Comparison of ENCODE assay signal across 22 cellular contexts in the genomic region with DNA sequence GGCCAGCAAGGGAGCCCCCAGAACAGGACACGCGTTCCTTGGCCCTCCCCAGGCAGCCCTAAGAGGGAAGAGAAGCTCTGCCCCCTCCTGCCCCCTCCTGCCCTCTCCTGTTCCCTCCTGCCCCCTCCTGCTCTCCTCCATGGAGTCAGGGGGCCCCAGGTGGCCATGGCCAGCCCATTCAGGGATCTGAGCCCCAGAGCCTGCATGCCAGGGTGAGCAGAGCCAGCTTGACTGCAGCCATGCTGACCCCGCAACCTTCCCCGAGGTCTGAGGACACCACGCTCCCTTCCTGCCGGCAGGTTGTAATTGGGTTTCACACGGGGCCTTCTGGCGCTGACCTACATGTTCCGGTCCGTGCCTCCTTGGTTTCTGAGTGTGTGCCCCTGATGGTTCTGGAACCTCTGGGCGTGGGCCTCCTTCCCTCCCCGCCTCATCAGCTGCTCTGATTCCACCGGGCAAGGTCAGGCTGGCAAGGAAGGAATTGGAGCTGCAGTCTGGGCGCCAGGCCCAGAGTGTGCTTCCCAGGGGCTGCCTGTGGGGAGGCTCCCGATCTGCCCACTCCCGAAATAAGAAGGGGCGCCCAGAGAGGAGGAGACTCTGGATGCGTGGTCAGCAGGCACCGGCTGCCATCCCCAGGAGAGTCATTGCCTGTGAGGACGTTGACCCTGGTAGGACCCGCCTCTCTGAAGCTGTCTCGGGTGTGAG. TPM values are rescaled to one million over a fixed set of nuclear protein-coding genes. Genes with fewer than 3 reads are reported as not detected.
A peak's percentile ranks its signal among the peaks of the same experiment; 100 is the strongest.
DNase-seq lines count a peak whose midpoint lies in the region; ATAC-seq, FAIRE-seq and TF ChIP-seq lines count a peak whose summit lies in the region.
"Had no signal": no experiment of that assay in that cellular context is flagged by ENCODE, and none has a peak within 500 bp of the region (broad histone marks: within the 10 kb centered on the region; RNA-seq: fewer than 3 reads in every experiment).

No MANE protein-coding gene starts in this region.

- H3K27ac ChIP-seq in HepG2 (ENCODE audit: extremely low read length, insufficient read depth, low read length) (no peak overlapping the region), right lobe of liver (no peak overlapping the region), WERI-Rb-1 (peak overlapping the region; percentile 3; the same call in 1 of the 2 replicates), neuronal stem cell (replicated peaks; ENCODE audit: low read length) (no peak overlapping the region), endodermal cell (ENCODE audit: low read depth, low read length) (no peak overlapping the region)
- H3K27ac ChIP-seq: SK-N-MC had no signal

- no peak overlapping the region for H3K4ac ChIP-seq in neuronal stem cell (ENCODE audit: low read length)

- TF ChIP-seq EP300 in HepG2 (IDR thresholded peaks at IDR 0.05; ENCODE audit: low read depth in 2 of 2, low read length in 2 of 2): no peak
- no peak for TF ChIP-seq EP300 in HepG2 (CRISPR knock-in tag; IDR thresholded peaks at IDR 0.05; ENCODE audit: borderline replicate concordance)

- peak overlapping the region; percentile 27 for H2BK5ac ChIP-seq in neuronal stem cell (ENCODE audit: low read length)

- no TSS peak for BruUV-seq in HepG2 (replicated peaks; lab: Mats Ljungman, UMichigan)

- H3K36me3 Mint-ChIP-seq in endodermal cell (ENCODE audit: low read depth): no peaks in the 10 kb centered on the region
- H3K36me3 Mint-ChIP-seq in activated CD4-positive, alpha-beta T cell treated with anti-CD3 and anti-CD28 coated beads, Interleukin-2, amount 10 ng/mL, durations not matched to agents 7 days and 5 days (ENCODE audit: low read depth): no peaks in the 10 kb centered on the region
- H3K36me3 Mint-ChIP-seq: CD14-positive monocyte had no signal

- TF ChIP-seq CTCF in HepG2 (CRISPR knock-in tag; IDR thresholded peaks at IDR 0.05) (no peak), right lobe of liver (IDR thresholded peaks at IDR 0.05) (no peak), WERI-Rb-1 (IDR thresholded peaks at IDR 0.05; ENCODE audit: low read depth, low read length) (no peak), endodermal cell (conservative IDR thresholded peaks at IDR 0.05) (no peak)

- H3K4me2 ChIP-seq in HepG2 (ENCODE audit: low read depth, low read length) (0 out of 2 replicates have a peak overlapping the region, but pooled peaks have one; percentile 85), neuronal stem cell (ENCODE audit: insufficient read depth, low read length, poor library complexity, severe bottlenecking) (no peak overlapping the region)

- intact Hi-C loops in HepG2 (cut with micrococcal nuclease; ENCODE audit: unreplicated experiment): no loop called here
- intact Hi-C loops in right lobe of liver (cut with DNase I): no loop called here

- H3K9ac ChIP-seq in HepG2 (ENCODE audit: insufficient read depth, low read depth, low read length) (no peak overlapping the region), neuronal stem cell (ENCODE audit: low read depth, low read length, poor library complexity) (no peak overlapping the region), endodermal cell (ENCODE audit: extremely low read depth, low read length, poor library complexity, severe bottlenecking) (no peak overlapping the region)

- peaks cover 5% of the 10 kb centered on the region for H3K4me1 Mint-ChIP-seq in endodermal cell
- peaks cover 10% of the 10 kb centered on the region for H3K4me1 Mint-ChIP-seq in activated CD4-positive, alpha-beta T cell treated with anti-CD3 and anti-CD28 coated beads, Interleukin-2, amount 10 ng/mL, durations not matched to agents 7 days and 5 days
- H3K4me1 Mint-ChIP-seq: CD14-positive monocyte had no signal

- in situ Hi-C loops in HepG2 (cut with HindIII; ENCODE audit: extremely low pct_ligation_motif_present, low pct_unique_long_range_greater_than_20kb): no loop called here

- H4K91ac ChIP-seq in neuronal stem cell (ENCODE audit: low read depth, low read length, poor library complexity): no peak overlapping the region

- no peak for ATAC-seq in HepG2
- ATAC-seq in right lobe of liver: no peak
- ATAC-seq: Right ventricle myocardium inferior had no signal

- no peak overlapping the region for H4K8ac ChIP-seq in neuronal stem cell (ENCODE audit: low read depth, low read length)

- peak overlapping the region; percentile 35 for H3K23ac ChIP-seq in neuronal stem cell (ENCODE audit: low read depth, low read length, poor library complexity)

- TF ChIP-seq POLR2A in HepG2 (IDR thresholded peaks at IDR 0.05; ENCODE audit: insufficient read depth in 1 of 2, low read depth in 2 of 2, low read length in 2 of 2) (no peak), right lobe of liver (IDR thresholded peaks at IDR 0.05) (no peak)

- H3K36me3 ChIP-seq in HepG2 (replicated peaks in 1 of 2; ENCODE audit: control insufficient read depth in 1 of 2, insufficient read depth in 2 of 2, low read length in 2 of 2) (no peaks in the 10 kb centered on the region), right lobe of liver (no peaks in the 10 kb centered on the region), WERI-Rb-1 (no peaks in the 10 kb centered on the region), neuronal stem cell (replicated peaks in 1 of 2; ENCODE audit: control insufficient read depth in 2 of 2, insufficient read depth in 2 of 2, low read length in 2 of 2) (no peaks in the 10 kb centered on the region), endodermal cell (ENCODE audit: control insufficient read depth, insufficient read depth, low read length) (no peaks in the 10 kb centered on the region)

- H2AK5ac ChIP-seq in neuronal stem cell (ENCODE audit: low read depth, low read length): peak overlapping the region; percentile 92

- H3K79me1 ChIP-seq in neuronal stem cell (ENCODE audit: low read depth, low read length): no peaks in the 10 kb centered on the region

- peaks cover 36% of the 10 kb centered on the region for H3K4me1 ChIP-seq in HepG2 (ENCODE audit: insufficient read depth, low read length)
- no peaks in the 10 kb centered on the region for H3K4me1 ChIP-seq in right lobe of liver
- peaks cover 12 to 21% of the 10 kb centered on the region in 2 donors for H3K4me1 ChIP-seq in neuronal stem cell (ENCODE audit: control insufficient read depth in 2 of 2, insufficient read depth in 1 of 2, low read depth in 1 of 2, low read length in 2 of 2)
- no peaks in the 10 kb centered on the region for H3K4me1 ChIP-seq in endodermal cell (ENCODE audit: control insufficient read depth, insufficient read depth, low read length)

- no peak overlapping the region; a peak in 1 of 6 replicates for H3K4me3 ChIP-seq in HepG2 (replicated peaks in 1 of 3; ENCODE audit: insufficient read depth in 1 of 3, low read depth in 2 of 3, low read length in 3 of 3)
- H3K4me3 ChIP-seq in right lobe of liver: no peak overlapping the region
- no peak overlapping the region for H3K4me3 ChIP-seq in WERI-Rb-1 (ENCODE audit: low read depth, low read length)
- no peak overlapping the region for H3K4me3 ChIP-seq in neuronal stem cell (ENCODE audit: low read length in 2 of 2)
- H3K4me3 ChIP-seq in endodermal cell (ENCODE audit: low read length): no peak overlapping the region
- H3K4me3 ChIP-seq: SK-N-MC had no signal

- no peaks in the 10 kb centered on the region for H3K9me3 Mint-ChIP-seq in endodermal cell
- H3K9me3 Mint-ChIP-seq in activated CD4-positive, alpha-beta T cell treated with anti-CD3 and anti-CD28 coated beads, Interleukin-2, amount 10 ng/mL, durations not matched to agents 7 days and 5 days: no peaks in the 10 kb centered on the region

- H2BK120ac ChIP-seq in neuronal stem cell (ENCODE audit: low read depth, low read length): peak overlapping the region; percentile 92

- no peak for DNase-seq in HepG2 (ENCODE audit: low spot score)
- DNase-seq in right lobe of liver: no peak
- DNase-seq in WERI-Rb-1: no peak
- no peak for DNase-seq in neuronal stem cell (ENCODE audit: low spot score)
- DNase-seq in urothelium cell line (ENCODE audit: low spot score): no peak
- DNase-seq in endodermal cell: no peak
- no peak for DNase-seq in pons (ENCODE audit: low spot score)
- DNase-seq in activated CD4-positive, alpha-beta T cell treated with anti-CD3 and anti-CD28 coated beads, Interleukin-2, amount 10 ng/mL, durations not matched to agents 7 days and 5 days: no peak
- DNase-seq: DMS153, EL, HCEC 1CT, NCI-H1092, NCI-H146, NCI-H2081, NCI-H510A treated with DMSO at 0.1 percent for 48 hours, NCI-H82 had no signal

- H3K4me3 Mint-ChIP-seq in endodermal cell: no peak overlapping the region
- no peak overlapping the region for H3K4me3 Mint-ChIP-seq in activated CD4-positive, alpha-beta T cell treated with anti-CD3 and anti-CD28 coated beads, Interleukin-2, amount 10 ng/mL, durations not matched to agents 7 days and 5 days
- H3K4me3 Mint-ChIP-seq: CD14-positive monocyte had no signal

- POLR2A ChIA-PET in HepG2 (lab: Yijun Ruan, JAX): interaction anchor here (4.0 kb wide), 1 partner anchor 45 kb away, joined by 35 read pairs; no protein-coding TSS in a partner anchor
- POLR2A ChIA-PET in activated CD4-positive, alpha-beta T cell treated with anti-CD3 and anti-CD28 coated beads, Interleukin-2, amount 10 ng/mL, durations not matched to agents 7 days and 5 days (lab: Charles Lee): no interaction called here

- peak overlapping the region; percentile 63 for H2BK12ac ChIP-seq in neuronal stem cell (ENCODE audit: low read length)

- H3K9me3 ChIP-seq in HepG2 (ENCODE audit: low read length) (no peaks in the 10 kb centered on the region), right lobe of liver (no peaks in the 10 kb centered on the region), WERI-Rb-1 (ENCODE audit: severe bottlenecking) (no peaks in the 10 kb centered on the region), neuronal stem cell (replicated peaks in 1 of 2; ENCODE audit: control insufficient read depth in 2 of 2, insufficient read depth in 1 of 2, low read depth in 1 of 2, low read length in 2 of 2) (no peaks in the 10 kb centered on the region), endodermal cell (ENCODE audit: control insufficient read depth, low read length) (no peaks in the 10 kb centered on the region)

- FAIRE-seq in HepG2 (lab: Jason Lieb, UNC) (no peak), urothelium cell line (lab: Jason Lieb, UNC) (peak; percentile 9)
- FAIRE-seq: A204.1, GM19239 had no signal

- no peak for TF ChIP-seq RAD21 in HepG2 (CRISPR knock-in tag; IDR thresholded peaks at IDR 0.05)

- peaks cover 18 to 65% of the 10 kb centered on the region in 2 experiments; a peak in 4 of 5 replicates for H3K27me3 ChIP-seq in HepG2 (ENCODE audit: control insufficient read depth in 1 of 2, insufficient read depth in 2 of 2, low read length in 2 of 2)
- no peaks in the 10 kb centered on the region for H3K27me3 ChIP-seq in right lobe of liver
- no peaks in the 10 kb centered on the region for H3K27me3 ChIP-seq in WERI-Rb-1 (ENCODE audit: insufficient read depth, low read depth, severe bottlenecking)
- H3K27me3 ChIP-seq in neuronal stem cell (ENCODE audit: control insufficient read depth in 3 of 3, insufficient read depth in 3 of 3, low read depth in 1 of 3, low read length in 3 of 3): peaks cover 0 to 7% (median 0%) of the 10 kb centered on the region in 3 experiments
- H3K27me3 ChIP-seq in endodermal cell (ENCODE audit: control insufficient read depth, insufficient read depth, low read length, poor library complexity, severe bottlenecking): peaks cover 13% of the 10 kb centered on the region

- H3K14ac ChIP-seq in neuronal stem cell (ENCODE audit: low read length): peak overlapping the region; percentile 25

- 39% methylated on average over 16 of the region's 22 CpGs for WGBS in HepG2 (ENCODE audit: low lambda C conversion rate)
- 19% methylated on average over 3 of the region's 22 CpGs for WGBS in right lobe of liver (ENCODE audit: insufficient coverage, low coverage, low lambda C conversion rate, missing lambda C conversion rate)
- no CpG with 5 or more reads among the region's 22 CpGs for WGBS in neuronal stem cell (ENCODE audit: extremely low coverage in 2 of 2, insufficient read length in 2 of 2, insufficient replicate concordance in 1 of 2), 2 donors
- 91 to 97% methylated on average over 14 to 22 of the region's 22 CpGs for WGBS in endodermal cell (ENCODE audit: insufficient coverage in 1 of 2, insufficient read length in 1 of 2), 2 experiments

- no peaks in the 10 kb centered on the region for H3K79me2 ChIP-seq in HepG2 (ENCODE audit: insufficient read depth, low read length)

- H2BK15ac ChIP-seq in neuronal stem cell (ENCODE audit: low read length): peak overlapping the region; percentile 90

- H4K20me1 ChIP-seq in HepG2 (ENCODE audit: insufficient read depth, low read length): no peaks in the 10 kb centered on the region

- H2AFZ ChIP-seq in HepG2 (ENCODE audit: low read length): no peak overlapping the region
- no peak overlapping the region for H2AFZ ChIP-seq in neuronal stem cell (ENCODE audit: low read length)

- CTCF ChIA-PET in HepG2 (lab: Yijun Ruan, JAX; ENCODE audit: low intra/inter-chr PET ratio, low total read pairs): no interaction called here
- CTCF ChIA-PET in activated CD4-positive, alpha-beta T cell treated with anti-CD3 and anti-CD28 coated beads, Interleukin-2, amount 10 ng/mL, durations not matched to agents 7 days and 5 days (lab: Charles Lee): no interaction called here

- H3K18ac ChIP-seq in neuronal stem cell (ENCODE audit: low read length): peak overlapping the region; percentile 88

- peaks cover 15% of the 10 kb centered on the region for H3K27me3 Mint-ChIP-seq in endodermal cell (ENCODE audit: insufficient read depth)
- H3K27me3 Mint-ChIP-seq in activated CD4-positive, alpha-beta T cell treated with anti-CD3 and anti-CD28 coated beads, Interleukin-2, amount 10 ng/mL, durations not matched to agents 7 days and 5 days: peaks cover 15% of the 10 kb centered on the region

- H3K27ac Mint-ChIP-seq in endodermal cell: no peak overlapping the region
- no peak overlapping the region for H3K27ac Mint-ChIP-seq in activated CD4-positive, alpha-beta T cell treated with anti-CD3 and anti-CD28 coated beads, Interleukin-2, amount 10 ng/mL, durations not matched to agents 7 days and 5 days
- H3K27ac Mint-ChIP-seq: CD14-positive monocyte had no signal

RNA-seq across cellular contexts. Expression of a gene that starts 23.7 kb away (rescaled TPM):
- total RNA-seq in HepG2 (2016; rRNA removed; fragmentation: Illumina TruSeq; extraction: Trizol) (not detected in 2 replicates), right lobe of liver (under 1 TPM in 1 of 6 experiments, not detected in 5; 0.06 TPM), endodermal cell (1 to 10 TPM in 1 of 2 donors, under 1 TPM in 1; 0.24 to 2.3 TPM)
- total RNA-seq in HepG2 (2016; cell fraction: cytosol; rRNA removed; fragmentation: Illumina TruSeq; extraction: Trizol; ENCODE audit: low read depth): not detected in 2 replicates
- total RNA-seq in HepG2 (2016; cell fraction: insoluble cytoplasmic fraction; rRNA removed; fragmentation: Illumina TruSeq; extraction: Trizol): not detected in 2 replicates
- not detected in 2 replicates for total RNA-seq in HepG2 (2016; cell fraction: membrane; rRNA removed; fragmentation: Illumina TruSeq; extraction: Trizol)
- total RNA-seq in HepG2 (2016; cell fraction: nucleus; rRNA removed; fragmentation: Illumina TruSeq; extraction: Trizol): not detected in 2 replicates
- polyA plus RNA-seq in HepG2 (2011; rRNA removed): 0.01 TPM in 1 of 2 replicates, not detected in the other
- polyA plus RNA-seq in HepG2 (2011; cell fraction: cytosol; rRNA removed): not detected in 2 replicates
- not detected in 2 replicates for polyA plus RNA-seq in HepG2 (2011; cell fraction: nucleus; rRNA removed)
- not detected in 2 replicates for polyA plus RNA-seq in HepG2 (2012)
- not detected in 2 replicates for polyA plus RNA-seq in HepG2 (2016; cell fraction: cytosol; fragmentation: Illumina TruSeq; extraction: Trizol; ENCODE audit: low read depth)
- not detected in 2 replicates for polyA plus RNA-seq in HepG2 (2016; cell fraction: insoluble cytoplasmic fraction; fragmentation: Illumina TruSeq; extraction: Trizol; ENCODE audit: low read depth)
- polyA plus RNA-seq in HepG2 (2016; cell fraction: membrane; fragmentation: Illumina TruSeq; extraction: Trizol; ENCODE audit: low read depth): not detected in 2 replicates
- polyA plus RNA-seq in HepG2 (2016; cell fraction: nucleus; fragmentation: Illumina TruSeq; extraction: Trizol; ENCODE audit: insufficient read depth, low read depth): not detected in 2 replicates
- polyA minus RNA-seq in HepG2 (2011; rRNA and poly(A)+ RNA removed; ENCODE audit: low replicate concordance): 17.0 TPM in 1 of 2 replicates, not detected in the other
- 0.10 TPM in 1 of 2 replicates, not detected in the other for polyA minus RNA-seq in HepG2 (2011; cell fraction: cytosol; rRNA and poly(A)+ RNA removed)
- 0.25 TPM in 1 of 2 replicates, not detected in the other for polyA minus RNA-seq in HepG2 (2011; cell fraction: nucleus; rRNA and poly(A)+ RNA removed)
- 0.43 TPM for polyA plus RNA-seq in neuronal stem cell (2013, experiment 1 of 2)
- 0.35 TPM for polyA plus RNA-seq in neuronal stem cell (2013, experiment 2 of 2)
- polyA plus RNA-seq in endodermal cell (2013, experiment 1 of 2): 2.3 TPM
- polyA plus RNA-seq in endodermal cell (2013, experiment 2 of 2): 1.2 TPM
- 10 to 100 TPM; 85.8 to 86.1 TPM for total RNA-seq in activated CD4-positive, alpha-beta T cell treated with anti-CD3 and anti-CD28 coated beads, Interleukin-2, amount 10 ng/mL, durations not matched to agents 7 days and 5 days
- total RNA-seq: MCF 10A, Right ventricle myocardium inferior had no signal
- polyA plus RNA-seq: CD14-positive monocyte had no signal

RNA-seq across cellular contexts. Expression of a gene that starts 44.5 kb away (rescaled TPM):
- 25.3 TPM in 2 replicates for total RNA-seq in HepG2 (2016; rRNA removed; fragmentation: Illumina TruSeq; extraction: Trizol)
- total RNA-seq in HepG2 (2016; cell fraction: cytosol; rRNA removed; fragmentation: Illumina TruSeq; extraction: Trizol; ENCODE audit: low read depth): 9.3 TPM in 2 replicates
- total RNA-seq in HepG2 (2016; cell fraction: insoluble cytoplasmic fraction; rRNA removed; fragmentation: Illumina TruSeq; extraction: Trizol): 19.0 and 24.1 TPM in 2 replicates
- 10.7 and 12.5 TPM in 2 replicates for total RNA-seq in HepG2 (2016; cell fraction: membrane; rRNA removed; fragmentation: Illumina TruSeq; extraction: Trizol)
- total RNA-seq in HepG2 (2016; cell fraction: nucleus; rRNA removed; fragmentation: Illumina TruSeq; extraction: Trizol): 47.4 and 53.3 TPM in 2 replicates
- 6.6 and 7.2 TPM in 2 replicates for polyA plus RNA-seq in HepG2 (2011; rRNA removed)
- 4.9 and 6.5 TPM in 2 replicates for polyA plus RNA-seq in HepG2 (2011; cell fraction: cytosol; rRNA removed)
- polyA plus RNA-seq in HepG2 (2011; cell fraction: nucleus; rRNA removed): 40.6 and 57.3 TPM in 2 replicates
- 16.9 and 22.1 TPM in 2 replicates for polyA plus RNA-seq in HepG2 (2012)
- polyA plus RNA-seq in HepG2 (2016; cell fraction: cytosol; fragmentation: Illumina TruSeq; extraction: Trizol; ENCODE audit: low read depth): 1.6 TPM in 2 replicates
- polyA plus RNA-seq in HepG2 (2016; cell fraction: insoluble cytoplasmic fraction; fragmentation: Illumina TruSeq; extraction: Trizol; ENCODE audit: low read depth): 12.7 and 16.8 TPM in 2 replicates
- polyA plus RNA-seq in HepG2 (2016; cell fraction: membrane; fragmentation: Illumina TruSeq; extraction: Trizol; ENCODE audit: low read depth): 3.3 and 3.8 TPM in 2 replicates
- 36.3 and 39.1 TPM in 2 replicates for polyA plus RNA-seq in HepG2 (2016; cell fraction: nucleus; fragmentation: Illumina TruSeq; extraction: Trizol; ENCODE audit: insufficient read depth, low read depth)
- 26.1 and 51.5 TPM in 2 replicates for polyA minus RNA-seq in HepG2 (2011; rRNA and poly(A)+ RNA removed; ENCODE audit: low replicate concordance)
- 18.6 and 20.2 TPM in 2 replicates for polyA minus RNA-seq in HepG2 (2011; cell fraction: cytosol; rRNA and poly(A)+ RNA removed)
- 62.9 and 72.9 TPM in 2 replicates for polyA minus RNA-seq in HepG2 (2011; cell fraction: nucleus; rRNA and poly(A)+ RNA removed)
- 10 to 100 TPM; 13.1 to 24.0 (median 15.5) TPM for total RNA-seq in right lobe of liver
- 8.8 TPM for polyA plus RNA-seq in neuronal stem cell (2013, experiment 1 of 2)
- 8.6 TPM for polyA plus RNA-seq in neuronal stem cell (2013, experiment 2 of 2)
- 10 to 100 TPM; 45.1 to 53.4 TPM for total RNA-seq in endodermal cell
- 17.1 TPM for polyA plus RNA-seq in endodermal cell (2013, experiment 1 of 2)
- 17.6 TPM for polyA plus RNA-seq in endodermal cell (2013, experiment 2 of 2)
- 10 to 100 TPM; 48.7 to 58.2 TPM for total RNA-seq in activated CD4-positive, alpha-beta T cell treated with anti-CD3 and anti-CD28 coated beads, Interleukin-2, amount 10 ng/mL, durations not matched to agents 7 days and 5 days

Comparison
In these comparisons a context has a peak if more than half of its experiments do, and no peak if none do; other contexts are left out.
1. RNA of a gene that starts 23.7 kb away (total RNA-seq): 85.8 to 86.1 TPM in activated CD4-positive, alpha-beta T cell treated with anti-CD3 and anti-CD28 coated beads, Interleukin-2, amount 10 ng/mL, durations not matched to agents 7 days and 5 days; 0.24 to 2.3 TPM in endodermal cell, 0.06 TPM in right lobe of liver and not detected in HepG2; every median in the first group is over 10 times any median in the second.